ENCODE assay signal across 1 cellular context in the genomic region with DNA sequence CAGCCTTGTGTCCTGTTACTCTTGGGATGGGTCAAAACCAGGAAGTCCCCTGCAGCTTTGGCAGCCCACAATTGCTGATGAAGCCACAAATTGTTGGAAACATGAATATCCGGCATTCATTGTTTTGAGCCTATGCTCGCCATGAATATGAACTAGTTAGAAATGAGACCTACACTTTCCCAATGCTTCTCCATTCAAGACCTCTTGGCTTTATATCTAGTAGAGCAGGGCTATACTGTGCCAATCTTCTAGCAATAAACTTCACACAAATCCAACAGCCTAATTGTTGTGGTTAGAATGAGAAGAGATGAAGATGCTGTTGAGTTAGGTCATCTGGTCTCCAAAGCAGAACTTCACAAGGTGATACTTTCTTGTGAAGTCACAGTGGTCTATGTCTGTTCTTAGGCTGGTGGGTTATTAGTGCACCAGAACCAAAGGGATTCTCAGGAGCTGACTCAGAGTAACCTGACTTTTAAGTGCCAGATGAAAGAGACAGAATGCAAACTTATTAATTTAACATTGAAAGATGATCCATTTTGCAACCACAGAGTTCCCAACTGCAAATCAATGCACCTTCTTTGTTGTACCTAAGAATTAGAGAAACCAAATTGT.
TF ChIP-seq lines count a peak whose summit lies in the region.

No MANE protein-coding gene starts in this region.

TF ChIP-seq in HepG2, 621 proteins besides CTCF, POLR2A, EP300 and RAD21:
- TF ChIP-seq ZNF44 (CRISPR knock-in tag; IDR thresholded peaks at IDR 0.05) (0 out of 2 replicates have a peak, but pooled peaks have one; percentile 28), MED1 (CRISPR knock-in tag; IDR thresholded peaks at IDR 0.05) (0 out of 2 replicates have a peak, but pooled peaks have one; percentile 16), ZBTB10 (CRISPR knock-in tag; IDR thresholded peaks at IDR 0.05; ENCODE audit: borderline replicate concordance) (no peak), ZNF383 (CRISPR knock-in tag; IDR thresholded peaks at IDR 0.05; ENCODE audit: borderline replicate concordance) (no peak), HES4 (CRISPR knock-in tag; IDR thresholded peaks at IDR 0.05; ENCODE audit: borderline replicate concordance) (no peak), HOXA5 (CRISPR knock-in tag; IDR thresholded peaks at IDR 0.05) (no peak), ZNF781 (CRISPR knock-in tag; IDR thresholded peaks at IDR 0.05; ENCODE audit: borderline replicate concordance, not compliant biosample characterization) (no peak), NFATC3 (CRISPR knock-in tag; IDR thresholded peaks at IDR 0.05) (0 out of 2 replicates have a peak, but pooled peaks have one; percentile 27), IRX3 (CRISPR knock-in tag; IDR thresholded peaks at IDR 0.05; ENCODE audit: borderline replicate concordance, low read depth) (no peak), ADNP (CRISPR knock-in tag; IDR thresholded peaks at IDR 0.05) (no peak), MLLT10 (CRISPR knock-in tag; IDR thresholded peaks at IDR 0.05) (no peak), IRF2 (CRISPR knock-in tag; IDR thresholded peaks at IDR 0.05) (no peak), ZFX (CRISPR knock-in tag; IDR thresholded peaks at IDR 0.05; ENCODE audit: low read depth) (no peak), TBP (CRISPR knock-in tag; IDR thresholded peaks at IDR 0.05) (no peak), BCL3 (CRISPR knock-in tag; IDR thresholded peaks at IDR 0.05) (no peak), FOSL2 (CRISPR knock-in tag; IDR thresholded peaks at IDR 0.05) (peak; percentile 45), ZNF704 (CRISPR knock-in tag; IDR thresholded peaks at IDR 0.05; ENCODE audit: borderline replicate concordance) (no peak), ZKSCAN1 (IDR thresholded peaks at IDR 0.05; ENCODE audit: low read length) (no peak), HNF4A (CRISPR knock-in tag; IDR thresholded peaks at IDR 0.05) (0 out of 2 replicates have a peak, but pooled peaks have one; percentile 5), ZFP90 (CRISPR knock-in tag; IDR thresholded peaks at IDR 0.05; ENCODE audit: borderline replicate concordance) (no peak), ZNF589 (CRISPR knock-in tag; conservative IDR thresholded peaks at IDR 0.05) (0 out of 2 replicates have a peak, but pooled peaks have one; percentile 38), ZFP37 (CRISPR knock-in tag; IDR thresholded peaks at IDR 0.05; ENCODE audit: borderline replicate concordance) (no peak), TCF7 (IDR thresholded peaks at IDR 0.05; ENCODE audit: low read depth) (peak; percentile 62; the same call in 1 of the 2 replicates)
- TF ChIP-seq, protein P1, sequence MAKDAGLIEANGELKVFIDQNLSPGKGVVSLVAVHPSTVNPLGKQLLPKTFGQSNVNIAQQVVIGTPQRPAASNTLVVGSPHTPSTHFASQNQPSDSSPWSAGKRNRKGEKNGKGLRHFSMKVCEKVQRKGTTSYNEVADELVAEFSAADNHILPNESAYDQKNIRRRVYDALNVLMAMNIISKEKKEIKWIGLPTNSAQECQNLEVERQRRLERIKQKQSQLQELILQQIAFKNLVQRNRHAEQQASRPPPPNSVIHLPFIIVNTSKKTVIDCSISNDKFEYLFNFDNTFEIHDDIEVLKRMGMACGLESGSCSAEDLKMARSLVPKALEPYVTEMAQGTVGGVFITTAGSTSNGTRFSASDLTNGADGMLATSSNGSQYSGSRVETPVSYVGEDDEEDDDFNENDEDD (CRISPR knock-in tag; IDR thresholded peaks at IDR 0.05; ENCODE audit: borderline replicate concordance): no peak
- TF ChIP-seq, protein P2, sequence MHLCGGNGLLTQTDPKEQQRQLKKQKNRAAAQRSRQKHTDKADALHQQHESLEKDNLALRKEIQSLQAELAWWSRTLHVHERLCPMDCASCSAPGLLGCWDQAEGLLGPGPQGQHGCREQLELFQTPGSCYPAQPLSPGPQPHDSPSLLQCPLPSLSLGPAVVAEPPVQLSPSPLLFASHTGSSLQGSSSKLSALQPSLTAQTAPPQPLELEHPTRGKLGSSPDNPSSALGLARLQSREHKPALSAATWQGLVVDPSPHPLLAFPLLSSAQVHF (CRISPR knock-in tag; IDR thresholded peaks at IDR 0.05): no peak
- TF ChIP-seq, protein P3, sequence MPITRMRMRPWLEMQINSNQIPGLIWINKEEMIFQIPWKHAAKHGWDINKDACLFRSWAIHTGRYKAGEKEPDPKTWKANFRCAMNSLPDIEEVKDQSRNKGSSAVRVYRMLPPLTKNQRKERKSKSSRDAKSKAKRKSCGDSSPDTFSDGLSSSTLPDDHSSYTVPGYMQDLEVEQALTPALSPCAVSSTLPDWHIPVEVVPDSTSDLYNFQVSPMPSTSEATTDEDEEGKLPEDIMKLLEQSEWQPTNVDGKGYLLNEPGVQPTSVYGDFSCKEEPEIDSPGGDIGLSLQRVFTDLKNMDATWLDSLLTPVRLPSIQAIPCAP (CRISPR knock-in tag; IDR thresholded peaks at IDR 0.05; ENCODE audit: low read depth): no peak
- TF ChIP-seq, protein P4, sequence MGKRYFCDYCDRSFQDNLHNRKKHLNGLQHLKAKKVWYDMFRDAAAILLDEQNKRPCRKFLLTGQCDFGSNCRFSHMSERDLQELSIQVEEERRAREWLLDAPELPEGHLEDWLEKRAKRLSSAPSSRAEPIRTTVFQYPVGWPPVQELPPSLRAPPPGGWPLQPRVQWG (CRISPR knock-in tag; IDR thresholded peaks at IDR 0.05; ENCODE audit: borderline replicate concordance, low read depth): no peak
